10 cellular contexts compared by ENCODE assay signal in the genomic region with DNA sequence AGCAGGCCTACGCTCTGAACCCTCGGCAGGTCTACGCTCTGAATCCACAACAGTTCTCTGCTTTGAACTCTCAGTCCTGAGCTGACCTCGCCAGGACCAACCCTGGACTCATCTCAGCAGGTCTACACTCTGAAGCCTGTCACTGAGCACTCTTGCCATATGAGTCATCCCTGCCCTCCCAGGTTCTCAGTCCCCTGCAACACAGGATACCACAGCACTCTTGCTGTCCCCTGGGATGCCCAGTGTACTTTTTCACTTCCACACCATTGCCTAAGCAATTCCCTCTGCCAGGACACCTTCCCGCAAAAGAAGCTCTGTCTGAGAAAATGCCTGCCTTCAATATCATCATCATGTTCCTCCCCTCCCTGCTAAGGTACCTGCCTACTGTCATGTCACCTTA. TPM values are rescaled to one million over a fixed set of nuclear protein-coding genes. Genes with fewer than 3 reads are reported as not detected.
DNase-seq lines count a peak whose midpoint lies in the region; ATAC-seq lines count a peak whose summit lies in the region.
"Had no signal": no experiment of that assay in that cellular context is flagged by ENCODE, and none has a peak within 500 bp of the region (broad histone marks: within the 10 kb centered on the region; RNA-seq: fewer than 3 reads in every experiment).

No MANE protein-coding gene starts in this region.

- H3K4me1 ChIP-seq in adipocyte (ENCODE audit: control insufficient read depth, insufficient read depth, low read length) = peaks cover 25% of the 10 kb centered on the region

- peaks cover 7% of the 10 kb centered on the region for H3K4me1 Mint-ChIP-seq in stimulated activated naive CD8-positive, alpha-beta T cell treated with anti-CD3 and anti-CD28 coated beads, Interleukin-15, amount 100 ng/mL, for 72 hours

- no peak overlapping the region for H3K9ac ChIP-seq in adipocyte (ENCODE audit: low read length)

- no peaks in the 10 kb centered on the region for H3K36me3 ChIP-seq in adipocyte (ENCODE audit: control insufficient read depth, insufficient read depth, low read length, severe bottlenecking)

- peak; percentile 38 for ATAC-seq in left ventricle myocardium superior
- peak; percentile 71 for ATAC-seq in HG03045 (IDR thresholded peaks at IDR 0.05; ENCODE audit: unreplicated experiment)
- ATAC-seq in stimulated activated naive CD8-positive, alpha-beta T cell treated with anti-CD3 and anti-CD28 coated beads, Interleukin-15, amount 100 ng/mL, for 72 hours = no peak

- peaks cover 4% of the 10 kb centered on the region for H3K27me3 ChIP-seq in adipocyte (replicated peaks; ENCODE audit: control insufficient read depth, insufficient read depth, low read length)
- H3K27me3 ChIP-seq: adrenal gland, heart left ventricle had no signal

- H3K4me3 Mint-ChIP-seq in stimulated activated naive CD8-positive, alpha-beta T cell treated with anti-CD3 and anti-CD28 coated beads, Interleukin-15, amount 100 ng/mL, for 72 hours = no peak overlapping the region

- intact Hi-C loops in left ventricle myocardium superior (cut with micrococcal nuclease) (no loop called here), cardiac septum (cut with DNase I) (no loop called here)

- DNase-seq in left ventricle myocardium superior (no peak), cardiac septum (ENCODE audit: low spot score) (no peak), adipocyte (ENCODE audit: low read depth) (peak; percentile 20), superior temporal gyrus (ENCODE audit: extremely low spot score) (no peak), OCI-M2 (lab: John Stamatoyannopoulos, UW; ENCODE audit: unreplicated experiment) (no peak)
- DNase-seq in stimulated activated naive CD8-positive, alpha-beta T cell treated with anti-CD3 and anti-CD28 coated beads, Interleukin-15, amount 100 ng/mL, for 72 hours = no peak
- DNase-seq in effector CD8-positive, alpha-beta T cell (lab: John Stamatoyannopoulos, UW) = no peak
- DNase-seq: heart left ventricle had no signal

- no peak overlapping the region for H3K4me3 ChIP-seq in adipocyte (ENCODE audit: low read length)
- H3K4me3 ChIP-seq: adrenal gland, heart left ventricle had no signal

- H3K9me3 Mint-ChIP-seq in stimulated activated naive CD8-positive, alpha-beta T cell treated with anti-CD3 and anti-CD28 coated beads, Interleukin-15, amount 100 ng/mL, for 72 hours = no peaks in the 10 kb centered on the region

- H3K9me3 ChIP-seq in adipocyte (ENCODE audit: control insufficient read depth, low read length) = no peaks in the 10 kb centered on the region
- H3K9me3 ChIP-seq: adrenal gland, heart left ventricle had no signal

- H3K27me3 Mint-ChIP-seq in stimulated activated naive CD8-positive, alpha-beta T cell treated with anti-CD3 and anti-CD28 coated beads, Interleukin-15, amount 100 ng/mL, for 72 hours = no peaks in the 10 kb centered on the region

- H3K27ac Mint-ChIP-seq in stimulated activated naive CD8-positive, alpha-beta T cell treated with anti-CD3 and anti-CD28 coated beads, Interleukin-15, amount 100 ng/mL, for 72 hours = peak overlapping the region; percentile 70 to 74

RNA-seq across cellular contexts. Expression of a gene that starts 42.0 kb away (rescaled TPM):
- total RNA-seq in left ventricle myocardium superior (3.9 TPM), cardiac septum (2.6 TPM)
